ENCODE assay signal across 8 cellular contexts in the genomic region with DNA sequence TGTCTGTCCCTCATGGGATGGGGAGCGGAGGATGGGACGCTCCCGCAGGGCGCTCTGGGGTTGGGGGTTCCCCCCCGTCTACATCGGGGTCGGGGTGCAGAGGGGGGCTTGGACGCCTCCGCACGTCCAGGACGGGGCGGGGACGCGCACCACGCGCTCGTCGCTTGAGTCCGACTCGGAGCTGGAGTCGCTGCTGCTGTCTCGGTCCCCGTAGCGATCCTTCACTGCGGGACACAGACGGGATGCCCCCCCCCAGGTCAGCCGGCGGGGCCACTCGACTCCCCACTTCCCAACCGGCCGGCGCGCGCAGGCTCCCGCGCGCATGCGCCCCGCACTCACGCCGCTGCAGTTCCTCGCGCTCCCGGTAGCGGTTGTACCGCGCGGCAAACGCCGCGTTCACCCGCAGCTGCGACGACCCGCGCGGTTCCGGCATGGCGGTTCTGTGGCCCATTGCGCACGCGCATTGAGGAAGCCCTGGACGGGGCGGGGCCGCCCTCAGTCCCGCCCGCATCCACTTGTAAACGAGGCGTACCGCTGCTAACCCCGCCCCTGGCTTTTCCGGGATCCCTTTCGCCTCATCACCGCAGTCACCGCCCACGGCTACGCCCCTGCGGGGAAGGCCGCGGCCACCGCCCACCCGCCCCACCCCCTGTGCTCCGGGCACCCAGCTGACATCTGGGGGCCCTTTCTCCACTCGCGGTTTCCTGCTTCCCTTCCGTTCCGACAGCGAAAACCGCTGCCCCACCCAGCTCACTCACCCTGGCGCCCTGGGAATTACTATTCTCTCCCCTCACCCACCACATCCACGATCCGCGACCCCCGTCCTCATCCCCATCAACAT. TPM values are rescaled to one million over a fixed set of nuclear protein-coding genes. Genes with fewer than 3 reads are reported as not detected.
DNase-seq lines count a peak whose midpoint lies in the region; ATAC-seq and TF ChIP-seq lines count a peak whose summit lies in the region.

Gene KRI1 (minus strand): TSS at position 444 of the 841 bp plus-strand sequence. CDS start 11 bp downstream, at position 433.

- no peaks in the 10 kb centered on the region for H3K27me3 Mint-ChIP-seq in activated B cell treated with CpG ODN at 0.5 μM for 24 hours

- H3K4me1 Mint-ChIP-seq in activated B cell treated with CpG ODN at 0.5 μM for 24 hours = peaks cover 46% of the 10 kb centered on the region

- H3K27ac Mint-ChIP-seq in activated B cell treated with CpG ODN at 0.5 μM for 24 hours = peak within 1 kb of the TSS; percentile 98

- no peaks in the 10 kb centered on the region for H3K9me3 Mint-ChIP-seq in activated B cell treated with CpG ODN at 0.5 μM for 24 hours

- intact Hi-C loops in activated B cell treated with CpG ODN at 0.5 μM for 24 hours (cut with micrococcal nuclease) = loop anchor here (1.0 to 10.0 kb wide), 12 partner anchors 11 to 463 kb away; partner anchors contain the start of genes ANGPTL6, ATG4D, CARM1 and CDC37

- peak; percentile 87 for DNase-seq in AG09309 (ENCODE audit: low read depth)
- peak; percentile 97 for DNase-seq in NCI-H345 (lab: John Stamatoyannopoulos, UW)
- DNase-seq in activated B cell treated with CpG ODN at 0.5 μM for 24 hours = peak; percentile 99
- DNase-seq in cardiac fibroblast (ENCODE audit: low read depth in 2 of 2) = peak; percentile 98 to 99
- peak; percentile 97 for DNase-seq in iris pigment epithelial cell (ENCODE audit: low read depth)
- DNase-seq in stimulated activated CD4-positive, alpha-beta T cell treated with anti-CD3 and anti-CD28 coated beads, Interleukin-12 subunit alpha, Interleukin-12 subunit beta, amount 100 ng/mL, for 24 hours (ENCODE audit: low read depth in 2 of 2) = peak; percentile 94 to 99

- peak; percentile 58 for ATAC-seq in GM18909 (IDR thresholded peaks at IDR 0.05; ENCODE audit: poor library complexity, unreplicated experiment)
- peak; percentile 44 for ATAC-seq in HG03196 (IDR thresholded peaks at IDR 0.05; ENCODE audit: unreplicated experiment)
- peak; percentile 64 for ATAC-seq in activated B cell treated with CpG ODN at 0.5 μM for 24 hours (ENCODE audit: low read depth)

- H3K36me3 Mint-ChIP-seq in activated B cell treated with CpG ODN at 0.5 μM for 24 hours (ENCODE audit: low read depth) = peaks cover 23% of the 10 kb centered on the region

- H3K4me3 ChIP-seq in AG09309 (ENCODE audit: control insufficient read depth, low read depth, low read length) = peak within 1 kb of the TSS; percentile 99
- H3K4me3 ChIP-seq in cardiac fibroblast (replicated peaks in 1 of 2; ENCODE audit: low read depth in 2 of 2, low read length in 2 of 2) = peak within 1 kb of the TSS; percentile 94 to 99

- CTCF ChIA-PET in activated B cell treated with CpG ODN at 0.5 μM for 24 hours (lab: Charles Lee) = interaction anchor here (1.1 to 4.1 kb wide), 4 partner anchors 13 to 82 kb away, joined by 3 to 16 read pairs (median 7); no protein-coding TSS in a partner anchor

- H3K4me3 Mint-ChIP-seq in activated B cell treated with CpG ODN at 0.5 μM for 24 hours = peak within 1 kb of the TSS; percentile 95

- no peak for TF ChIP-seq CTCF in AG09309 (IDR thresholded peaks at IDR 0.05; ENCODE audit: control insufficient read depth, insufficient read depth, low read depth, low read length, missing control alignments)
- TF ChIP-seq CTCF in activated B cell treated with CpG ODN at 0.5 μM for 24 hours (IDR thresholded peaks at IDR 0.05) = no peak
- TF ChIP-seq CTCF in cardiac fibroblast (IDR thresholded peaks at IDR 0.05; ENCODE audit: low read depth, low read length) = no peak

- POLR2A ChIA-PET in activated B cell treated with CpG ODN at 0.5 μM for 24 hours (lab: Charles Lee) = interaction anchor here (0.6 to 4.2 kb wide), 21 partner anchors 9 to 464 kb away, joined by 3 to 46 read pairs (median 5); partner anchors contain the start of genes ANGPTL6, CDC37, KEAP1 and TYK2

RNA-seq across cellular contexts. Expression of gene KRI1, which starts in this region (rescaled TPM):
- total RNA-seq in activated B cell treated with CpG ODN at 0.5 μM for 24 hours = 44.7 and 48.1 TPM in 2 replicates

Comparison
In these comparisons a context has a peak if more than half of its experiments do, and no peak if none do; other contexts are left out.
1. Peak in every context shown above with its lines: DNase-seq, ATAC-seq and H3K4me3 ChIP-seq.